In genomic region chrX:112512509-112512908, GRCh38 we compare ENCODE assay signal across 29 cellular contexts.
DNase-seq lines count a peak whose midpoint lies in the region; ATAC-seq and TF ChIP-seq lines count a peak whose summit lies in the region.
"Had no signal": no experiment of that assay in that cellular context is flagged by ENCODE, and none has a peak within 500 bp of the region (broad histone marks: within the 10 kb centered on the region; RNA-seq: fewer than 3 reads in every experiment).

No MANE protein-coding gene starts in this region.

- in situ Hi-C loops in GM13976 (cut with MboI; ENCODE audit: low sequenced_read_pairs, unreplicated experiment), result no loop called here

- peaks cover 6% of the 10 kb centered on the region for H3K27me3 Mint-ChIP-seq in WTC11 (ENCODE audit: low read depth)
- no peaks in the 10 kb centered on the region for H3K27me3 Mint-ChIP-seq in osteocyte (ENCODE audit: unreplicated experiment)
- H3K27me3 Mint-ChIP-seq: activated CD8-positive, alpha-beta memory T cell treated with anti-CD3 and anti-CD28 coated beads, Interleukin-2, amount 10 ng/mL, durations not matched to agents 7 days and 5 days; stimulated activated naive B cell treated with anti-CD40 and anti-IgM and Interleukin-4, amounts not matched to agents 10 μg/mL and 1 μg/mL and 100 μg/mL, for 72 hours had no signal

- TF ChIP-seq CTCF in LNCAP (IDR thresholded peaks at IDR 0.05) (peak; percentile 26; the same call in 1 of the 2 replicates), WTC11 (IDR thresholded peaks at IDR 0.05) (no peak), osteocyte (IDR thresholded peaks at IDR 0.05) (peak; percentile 7), GM13976 (IDR thresholded peaks at IDR 0.05; ENCODE audit: borderline replicate concordance, control extremely low read depth, extremely low read depth, insufficient read depth, missing control alignments) (no peak)

- peaks cover 20% of the 10 kb centered on the region for H3K36me3 Mint-ChIP-seq in WTC11
- H3K36me3 Mint-ChIP-seq in osteocyte (ENCODE audit: unreplicated experiment), result no peaks in the 10 kb centered on the region
- H3K36me3 Mint-ChIP-seq: activated CD8-positive, alpha-beta memory T cell treated with anti-CD3 and anti-CD28 coated beads, Interleukin-2, amount 10 ng/mL, durations not matched to agents 7 days and 5 days; natural killer cell had no signal

- H3K4me1 Mint-ChIP-seq in WTC11 (no peaks in the 10 kb centered on the region), osteocyte (ENCODE audit: unreplicated experiment) (no peaks in the 10 kb centered on the region)
- H3K4me1 Mint-ChIP-seq: activated CD8-positive, alpha-beta memory T cell treated with anti-CD3 and anti-CD28 coated beads, Interleukin-2, amount 10 ng/mL, durations not matched to agents 7 days and 5 days; natural killer cell; stimulated activated naive B cell treated with anti-CD40 and anti-IgM and Interleukin-4, amounts not matched to agents 10 μg/mL and 1 μg/mL and 100 μg/mL, for 72 hours had no signal

- H3K9me3 Mint-ChIP-seq in WTC11 (peaks cover 39% of the 10 kb centered on the region), osteocyte (ENCODE audit: unreplicated experiment) (peaks cover 15% of the 10 kb centered on the region)
- H3K9me3 Mint-ChIP-seq: T-helper 2 cell treated with Interferon-gamma antibody and Interleukin-4, amounts not matched to agents 5 μg/mL and 100 μg/mL, for 36 hours had no signal

- H3K4me3 Mint-ChIP-seq in WTC11 (no peak overlapping the region), osteocyte (ENCODE audit: unreplicated experiment) (no peak overlapping the region)
- H3K4me3 Mint-ChIP-seq: activated CD8-positive, alpha-beta memory T cell treated with anti-CD3 and anti-CD28 coated beads, Interleukin-2, amount 10 ng/mL, durations not matched to agents 7 days and 5 days; activated naive CD4-positive, alpha-beta T cell treated with anti-CD3 and anti-CD28 coated beads for 36 hours; activated T-cell treated with anti-CD3 and anti-CD28 coated beads, Interleukin-2, amount 50 U/mL, for 72 hours; natural killer cell; stimulated activated naive B cell treated with anti-CD40 and anti-IgM and Interleukin-4, amounts not matched to agents 10 μg/mL and 1 μg/mL and 100 μg/mL, for 72 hours; T-helper 2 cell treated with Interferon-gamma antibody and Interleukin-4, amounts not matched to agents 5 μg/mL and 100 μg/mL, for 36 hours had no signal

- CTCF ChIA-PET in WTC11 (lab: Charles Lee), result interaction anchor here (0.6 to 2.1 kb wide), 10 partner anchors 13 to 1768 kb away, joined by 3 to 7 read pairs (median 3); partner anchors contain the start of gene AMOT

- peak; percentile 48 for ATAC-seq in WTC11
- no peak for ATAC-seq in GM19397 (IDR thresholded peaks at IDR 0.05; ENCODE audit: unreplicated experiment)
- ATAC-seq: A549; activated CD8-positive, alpha-beta memory T cell treated with anti-CD3 and anti-CD28 coated beads, Interleukin-2, amount 10 ng/mL, durations not matched to agents 7 days and 5 days; activated T-cell treated with anti-CD3 and anti-CD28 coated beads, Interleukin-2, amount 50 U/mL, for 72 hours; gastroesophageal sphincter; natural killer cell; stimulated activated naive B cell treated with anti-CD40 and anti-IgM and Interleukin-4, amounts not matched to agents 10 μg/mL and 1 μg/mL and 100 μg/mL, for 72 hours had no signal

- POLR2A ChIA-PET in WTC11 (lab: Charles Lee), result interaction anchor here (0.6 kb wide), 1 partner anchor 41 kb away, joined by 3 read pairs; no protein-coding TSS in a partner anchor

- peak; percentile 0 for DNase-seq in NCI-H82 (lab: John Stamatoyannopoulos, UW)
- DNase-seq in NCI-H82 treated with DMSO at 0.1 percent for 48 hours (lab: John Stamatoyannopoulos, UW; ENCODE audit: unreplicated experiment), result no peak
- peak; percentile 16 for DNase-seq in WTC11 (ENCODE audit: low spot score)
- no peak for DNase-seq in osteocyte (ENCODE audit: extremely low spot score, unreplicated experiment)
- DNase-seq in NCI-H2196 treated with DMSO at 0.1 percent for 48 hours (lab: John Stamatoyannopoulos, UW; ENCODE audit: unreplicated experiment), result no peak
- no peak for DNase-seq in GM13976 (ENCODE audit: low spot score)
- DNase-seq: activated CD4-positive, alpha-beta T cell treated with anti-CD3 and anti-CD28 coated beads, Interleukin-2, amount 50 U/mL, for 1 hour; activated CD8-positive, alpha-beta memory T cell treated with anti-CD3 and anti-CD28 coated beads, Interleukin-2, amount 10 ng/mL, durations not matched to agents 7 days and 5 days; activated naive CD4-positive, alpha-beta T cell treated with anti-CD3 and anti-CD28 coated beads for 36 hours; activated T-cell treated with anti-CD3 and anti-CD28 coated beads, Interleukin-2, amount 50 U/mL, for 72 hours; Calu3; cortex of kidney; EL; esophagus squamous epithelium; GOT3; hippocampal formation; Karpas-422; natural killer cell; NCI-H1105; NCI-H2081 treated with DMSO at 0.1 percent for 48 hours; retina; small intestine; stimulated activated CD4-positive, alpha-beta T cell treated with anti-CD3 and anti-CD28 coated beads, Interleukin-4, amount 100 ng/mL, for 1 hour; stimulated activated naive B cell treated with anti-CD40 and anti-IgM and Interleukin-4, amounts not matched to agents 10 μg/mL and 1 μg/mL and 100 μg/mL, for 72 hours had no signal

- H3K27ac Mint-ChIP-seq in WTC11 (no peak overlapping the region), osteocyte (ENCODE audit: unreplicated experiment) (no peak overlapping the region)
- H3K27ac Mint-ChIP-seq: activated CD8-positive, alpha-beta memory T cell treated with anti-CD3 and anti-CD28 coated beads, Interleukin-2, amount 10 ng/mL, durations not matched to agents 7 days and 5 days; activated naive CD4-positive, alpha-beta T cell treated with anti-CD3 and anti-CD28 coated beads for 36 hours; activated T-cell treated with anti-CD3 and anti-CD28 coated beads, Interleukin-2, amount 50 U/mL, for 72 hours; natural killer cell; stimulated activated naive B cell treated with anti-CD40 and anti-IgM and Interleukin-4, amounts not matched to agents 10 μg/mL and 1 μg/mL and 100 μg/mL, for 72 hours; T-helper 2 cell treated with Interferon-gamma antibody and Interleukin-4, amounts not matched to agents 5 μg/mL and 100 μg/mL, for 36 hours had no signal

TF ChIP-seq in WTC11, 78 proteins besides CTCF, POLR2A, EP300 and RAD21:
- TF ChIP-seq, protein P1, sequence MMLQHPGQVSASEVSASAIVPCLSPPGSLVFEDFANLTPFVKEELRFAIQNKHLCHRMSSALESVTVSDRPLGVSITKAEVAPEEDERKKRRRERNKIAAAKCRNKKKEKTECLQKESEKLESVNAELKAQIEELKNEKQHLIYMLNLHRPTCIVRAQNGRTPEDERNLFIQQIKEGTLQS (CRISPR knock-in tag; conservative IDR thresholded peaks at IDR 0.05), result no peak
- no peak for TF ChIP-seq ZNF671 (CRISPR knock-in tag; IDR thresholded peaks at IDR 0.05)
- TF ChIP-seq ZNF396 (CRISPR knock-in tag; IDR thresholded peaks at IDR 0.05; ENCODE audit: borderline replicate concordance), result no peak
- TF ChIP-seq TCF7 (CRISPR knock-in tag; IDR thresholded peaks at IDR 0.05; ENCODE audit: low read depth), result no peak

Comparison
In these comparisons a context has a peak if more than half of its experiments do, and no peak if none do; other contexts are left out.
1. DNase-seq: peak in NCI-H82 (single experiment) and WTC11 (single experiment); none in NCI-H82 treated with DMSO at 0.1 percent for 48 hours (single experiment), osteocyte (single experiment), NCI-H2196 treated with DMSO at 0.1 percent for 48 hours (single experiment) and GM13976 (single experiment).
2. CTCF ChIP-seq: peak in LNCAP (single experiment) and osteocyte (single experiment); none in WTC11 (single experiment) and GM13976 (single experiment).